ENCODE assay signal across 16 cellular contexts in genomic region chr1:43357251-43357650, GRCh38. TPM values are rescaled to one million over a fixed set of nuclear protein-coding genes. Genes with fewer than 3 reads are reported as not detected.
A peak's percentile ranks its signal among the peaks of the same experiment; 100 is the strongest.
DNase-seq lines count a peak whose midpoint lies in the region; ATAC-seq and TF ChIP-seq lines count a peak whose summit lies in the region.
"Had no signal": no experiment of that assay in that cellular context is flagged by ENCODE, and none has a peak within 500 bp of the region (broad histone marks: within the 10 kb centered on the region; RNA-seq: fewer than 3 reads in every experiment).

No MANE protein-coding gene starts in this region.

- no TSS peak for BruUV-seq in mammary epithelial cell (replicated peaks; lab: Mats Ljungman, UMichigan)

- H3K36me3 Mint-ChIP-seq in activated CD8-positive, alpha-beta memory T cell treated with anti-CD3 and anti-CD28 coated beads, Interleukin-2, amount 10 ng/mL, durations not matched to agents 7 days and 5 days = peaks cover 40% of the 10 kb centered on the region
- peaks cover 39% of the 10 kb centered on the region for H3K36me3 Mint-ChIP-seq in activated naive CD8-positive, alpha-beta T cell treated with anti-CD3 and anti-CD28 coated beads for 36 hours

- DNase-seq in activated CD8-positive, alpha-beta memory T cell treated with anti-CD3 and anti-CD28 coated beads, Interleukin-2, amount 10 ng/mL, durations not matched to agents 7 days and 5 days = no peak
- DNase-seq in activated CD8-positive, alpha-beta memory T cell treated with anti-CD3 and anti-CD28 coated beads, Interleukin-2, amount 50 U/mL, for 4 hours = no peak
- no peak for DNase-seq in activated naive CD8-positive, alpha-beta T cell treated with anti-CD3 and anti-CD28 coated beads for 36 hours
- DNase-seq in smooth muscle cell (lab: John Stamatoyannopoulos, UW; ENCODE audit: unreplicated experiment) (no peak), SW480 (ENCODE audit: low spot score) (no peak), mammary epithelial cell (no peak), heart right ventricle (no peak)
- DNase-seq: activated CD4-positive, CD25-positive, alpha-beta regulatory T cell treated with anti-CD3 and anti-CD28 coated beads, Interleukin-2, amount 50 U/mL, for 72 hours; CD8-positive, alpha-beta memory T cell; effector memory CD4-positive, alpha-beta T cell; lower lobe of right lung; NCI-H1092 treated with DMSO at 0.1 percent for 48 hours; stimulated activated CD4-positive, alpha-beta T cell treated with anti-CD3 and anti-CD28 coated beads, Interleukin-4, amount 100 ng/mL, for 1 hour; T-helper 9 cell had no signal

- H3F3A ChIP-seq in smooth muscle cell (ENCODE audit: low read depth) = no peaks in the 10 kb centered on the region

- no peak for ATAC-seq in activated CD8-positive, alpha-beta memory T cell treated with anti-CD3 and anti-CD28 coated beads, Interleukin-2, amount 10 ng/mL, durations not matched to agents 7 days and 5 days
- ATAC-seq in heart right ventricle = no peak

- peaks cover 23% of the 10 kb centered on the region for H3K79me2 ChIP-seq in KMS-11 (ENCODE audit: insufficient read depth, low read depth)
- peaks cover 3% of the 10 kb centered on the region for H3K79me2 ChIP-seq in smooth muscle cell (ENCODE audit: low read depth)
- H3K79me2 ChIP-seq in mammary epithelial cell (ENCODE audit: insufficient read depth, low read length) = peaks cover 39% of the 10 kb centered on the region

- H3K4me3 ChIP-seq in KMS-11 (IDR thresholded peaks at IDR 0.05; ENCODE audit: insufficient read depth, low read depth, low read length) (no peak overlapping the region), smooth muscle cell (no peak overlapping the region), mammary epithelial cell (replicated peaks in 1 of 3; ENCODE audit: insufficient read depth in 1 of 3, low read depth in 2 of 3, low read length in 3 of 3) (no peak overlapping the region), heart right ventricle (no peak overlapping the region)

- intact Hi-C loops in mammary epithelial cell (cut with micrococcal nuclease) (loop anchor here (5.0 kb wide), 1 partner anchor 70 kb away; the partner anchor contains the start of gene C1orf210), heart right ventricle (cut with DNase I) (loop anchor here in 3 of 10 donors (5.0 kb wide), 2 partner anchors 60 to 120 kb away; no protein-coding TSS in a partner anchor)

- H3K9ac ChIP-seq in KMS-11 = no peak overlapping the region
- no peak overlapping the region for H3K9ac ChIP-seq in smooth muscle cell (ENCODE audit: low read depth)
- no peak overlapping the region for H3K9ac ChIP-seq in mammary epithelial cell (ENCODE audit: insufficient read depth, low read length)

- peaks cover 23% of the 10 kb centered on the region for H3K4me1 ChIP-seq in KMS-11 (ENCODE audit: low read depth, poor library complexity, severe bottlenecking)
- H3K4me1 ChIP-seq in smooth muscle cell (ENCODE audit: low read depth) = peaks cover 4% of the 10 kb centered on the region
- H3K4me1 ChIP-seq in mammary epithelial cell (ENCODE audit: insufficient read depth, low read length) = peaks cover 27% of the 10 kb centered on the region
- H3K4me1 ChIP-seq in heart right ventricle = peaks cover 2 to 41% (median 13%) of the 10 kb centered on the region in 9 donors

- WGBS in smooth muscle cell (ENCODE audit: low lambda C conversion rate) = 58% methylated on average over 4 of the region's 4 CpGs
- WGBS in mammary epithelial cell (ENCODE audit: low coverage, missing lambda C conversion rate) = 96% methylated on average over 4 of the region's 4 CpGs
- 95 to 96% methylated on average over 4 of the region's 4 CpGs for WGBS in heart right ventricle, 2 donors

- TF ChIP-seq CTCF in KMS-11 (conservative IDR thresholded peaks at IDR 0.05; ENCODE audit: low read depth, low read length) (no peak), smooth muscle cell (IDR thresholded peaks at IDR 0.05; ENCODE audit: borderline replicate concordance, insufficient read depth, poor library complexity, severe bottlenecking) (no peak), mammary epithelial cell (conservative IDR thresholded peaks at IDR 0.05 in 1 of 2, IDR thresholded peaks at IDR 0.05 in 1 of 2; ENCODE audit: extremely low read depth in 1 of 2, insufficient read depth in 1 of 2, low read depth in 1 of 2, low read length in 2 of 2) (no peak), heart right ventricle (IDR thresholded peaks at IDR 0.05) (no peak)

- H3K4me2 ChIP-seq in KMS-11 (peak overlapping the region; percentile 43; the same call in 1 of the 2 replicates), smooth muscle cell (peak overlapping the region; percentile 86), mammary epithelial cell (ENCODE audit: insufficient read depth, low read depth, low read length) (no peak overlapping the region)

- in situ Hi-C loops in mammary epithelial cell (cut with MboI; ENCODE audit: low sequenced_read_pairs in 2 of 2) = loop anchor here in 1 of 2 donors (10.0 kb wide), 1 partner anchor 112 kb away; no protein-coding TSS in a partner anchor

- H4K20me1 ChIP-seq in KMS-11 (ENCODE audit: insufficient read depth) = no peaks in the 10 kb centered on the region
- H4K20me1 ChIP-seq in smooth muscle cell (ENCODE audit: low read depth) = no peaks in the 10 kb centered on the region
- H4K20me1 ChIP-seq in mammary epithelial cell (ENCODE audit: insufficient read depth, low read length) = no peaks in the 10 kb centered on the region

- no peaks in the 10 kb centered on the region for H3K27me3 Mint-ChIP-seq in activated CD8-positive, alpha-beta memory T cell treated with anti-CD3 and anti-CD28 coated beads, Interleukin-2, amount 10 ng/mL, durations not matched to agents 7 days and 5 days
- H3K27me3 Mint-ChIP-seq in activated naive CD8-positive, alpha-beta T cell treated with anti-CD3 and anti-CD28 coated beads for 36 hours = no peaks in the 10 kb centered on the region
- H3K27me3 Mint-ChIP-seq: CD8-positive, alpha-beta memory T cell had no signal

- no peaks in the 10 kb centered on the region for H3K9me3 Mint-ChIP-seq in activated CD8-positive, alpha-beta memory T cell treated with anti-CD3 and anti-CD28 coated beads, Interleukin-2, amount 10 ng/mL, durations not matched to agents 7 days and 5 days (ENCODE audit: low read depth)
- no peaks in the 10 kb centered on the region for H3K9me3 Mint-ChIP-seq in activated naive CD8-positive, alpha-beta T cell treated with anti-CD3 and anti-CD28 coated beads for 36 hours
- H3K9me3 Mint-ChIP-seq: CD8-positive, alpha-beta memory T cell had no signal

- H3K9me3 ChIP-seq in smooth muscle cell (replicated peaks; ENCODE audit: low read depth) (no peaks in the 10 kb centered on the region), mammary epithelial cell (replicated peaks; ENCODE audit: insufficient read depth, low read length) (no peaks in the 10 kb centered on the region), heart right ventricle (no peaks in the 10 kb centered on the region)
- H3K9me3 ChIP-seq: lower lobe of right lung had no signal

- H3K36me3 ChIP-seq in KMS-11 (ENCODE audit: insufficient read depth) = no peaks in the 10 kb centered on the region
- H3K36me3 ChIP-seq in smooth muscle cell (ENCODE audit: low read depth) = no peaks in the 10 kb centered on the region
- peaks cover 19% of the 10 kb centered on the region for H3K36me3 ChIP-seq in mammary epithelial cell (ENCODE audit: insufficient read depth, low read length)
- H3K36me3 ChIP-seq in heart right ventricle = peaks cover 0 to 25% (median 5%) of the 10 kb centered on the region in 9 donors

- H3K4me3 Mint-ChIP-seq in activated CD8-positive, alpha-beta memory T cell treated with anti-CD3 and anti-CD28 coated beads, Interleukin-2, amount 10 ng/mL, durations not matched to agents 7 days and 5 days = peak overlapping the region; percentile 94
- peak overlapping the region; percentile 90 for H3K4me3 Mint-ChIP-seq in activated naive CD8-positive, alpha-beta T cell treated with anti-CD3 and anti-CD28 coated beads for 36 hours

- H3K27ac ChIP-seq in KMS-11 = no peak overlapping the region
- no peak overlapping the region for H3K27ac ChIP-seq in smooth muscle cell (ENCODE audit: low read depth)
- no peak overlapping the region for H3K27ac ChIP-seq in mammary epithelial cell (ENCODE audit: insufficient read depth, low read depth, low read length)
- peak overlapping the region in 1 of 10 donors; percentile 92 for H3K27ac ChIP-seq in heart right ventricle

- H3K4me1 Mint-ChIP-seq in activated CD8-positive, alpha-beta memory T cell treated with anti-CD3 and anti-CD28 coated beads, Interleukin-2, amount 10 ng/mL, durations not matched to agents 7 days and 5 days = peaks cover 40% of the 10 kb centered on the region
- H3K4me1 Mint-ChIP-seq in activated naive CD8-positive, alpha-beta T cell treated with anti-CD3 and anti-CD28 coated beads for 36 hours = peaks cover 26% of the 10 kb centered on the region

- dilution Hi-C loops in mammary epithelial cell (cut with HindIII; ENCODE audit: low sequenced_read_pairs) = no loop called here

- no peak overlapping the region for H2AFZ ChIP-seq in KMS-11 (ENCODE audit: low read depth)
- H2AFZ ChIP-seq in smooth muscle cell (ENCODE audit: low read depth) = no peak overlapping the region
- no peak overlapping the region for H2AFZ ChIP-seq in mammary epithelial cell (ENCODE audit: low read depth, low read length)

- H3K27ac Mint-ChIP-seq in activated CD8-positive, alpha-beta memory T cell treated with anti-CD3 and anti-CD28 coated beads, Interleukin-2, amount 10 ng/mL, durations not matched to agents 7 days and 5 days = no peak overlapping the region
- no peak overlapping the region for H3K27ac Mint-ChIP-seq in activated naive CD8-positive, alpha-beta T cell treated with anti-CD3 and anti-CD28 coated beads for 36 hours

- H3K27me3 ChIP-seq in KMS-11 (ENCODE audit: insufficient read depth, low read depth) (no peaks in the 10 kb centered on the region), smooth muscle cell (ENCODE audit: low read depth) (no peaks in the 10 kb centered on the region), mammary epithelial cell (ENCODE audit: insufficient read depth, low read length) (no peaks in the 10 kb centered on the region), heart right ventricle (no peaks in the 10 kb centered on the region)

- CTCF ChIA-PET in activated CD8-positive, alpha-beta memory T cell treated with anti-CD3 and anti-CD28 coated beads, Interleukin-2, amount 10 ng/mL, durations not matched to agents 7 days and 5 days (lab: Charles Lee) = interaction anchor here (1.0 to 2.7 kb wide), 5 partner anchors 11 to 130 kb away, joined by 3 to 12 read pairs (median 4); partner anchors contain the start of gene ELOVL1
- CTCF ChIA-PET in mammary epithelial cell (lab: Charles Lee; ENCODE audit: low non-redundant PET) = no interaction called here

RNA-seq across cellular contexts. Expression of gene CDC20, which starts 1.5 kb away (rescaled TPM):
- 100 to 1,000 TPM; 188 to 194 TPM for total RNA-seq in activated CD8-positive, alpha-beta memory T cell treated with anti-CD3 and anti-CD28 coated beads, Interleukin-2, amount 10 ng/mL, durations not matched to agents 7 days and 5 days
- total RNA-seq in activated naive CD8-positive, alpha-beta T cell treated with anti-CD3 and anti-CD28 coated beads for 36 hours = 100 to 1,000 TPM; 182 to 184 TPM
- 7.8 and 17.4 TPM in 2 replicates for total RNA-seq in smooth muscle cell
- 17.2 and 18.7 TPM in 2 replicates for polyA plus RNA-seq in smooth muscle cell
- total RNA-seq in mammary epithelial cell = 100 to 1,000 TPM in 1 of 2 donors, 1 to 10 TPM in 1; 1.7 to 121 TPM
- 215 TPM for polyA plus RNA-seq in mammary epithelial cell
- polyA minus RNA-seq in mammary epithelial cell = 326 TPM
- 1 to 10 TPM in 6 of 10 donors, under 1 TPM in 4; 0.15 to 9.6 (median 1.5) TPM for total RNA-seq in heart right ventricle
- polyA plus RNA-seq in heart right ventricle = 1 to 10 TPM in 1 of 2 donors, under 1 TPM in 1; 0.49 to 1.2 TPM

RNA-seq across cellular contexts. Expression of gene ELOVL1, which starts 10.6 kb away (rescaled TPM):
- total RNA-seq in activated CD8-positive, alpha-beta memory T cell treated with anti-CD3 and anti-CD28 coated beads, Interleukin-2, amount 10 ng/mL, durations not matched to agents 7 days and 5 days = 10 to 100 TPM; 64.4 to 74.2 TPM
- 10 to 100 TPM; 66.9 to 67.4 TPM for total RNA-seq in activated naive CD8-positive, alpha-beta T cell treated with anti-CD3 and anti-CD28 coated beads for 36 hours
- total RNA-seq in smooth muscle cell = 57.0 and 109 TPM in 2 replicates
- polyA plus RNA-seq in smooth muscle cell = 101 and 104 TPM in 2 replicates
- total RNA-seq in mammary epithelial cell = 100 to 1,000 TPM in 1 of 2 donors, 10 to 100 TPM in 1; 34.7 to 137 TPM
- polyA plus RNA-seq in mammary epithelial cell = 264 TPM
- polyA minus RNA-seq in mammary epithelial cell = 136 TPM
- total RNA-seq in heart right ventricle = 10 to 100 TPM; 18.4 to 49.3 (median 28.3) TPM
- polyA plus RNA-seq in heart right ventricle = 10 to 100 TPM; 24.3 to 82.0 TPM

RNA-seq across cellular contexts. Expression of gene MPL, which starts 19.6 kb away (rescaled TPM):
- total RNA-seq in activated CD8-positive, alpha-beta memory T cell treated with anti-CD3 and anti-CD28 coated beads, Interleukin-2, amount 10 ng/mL, durations not matched to agents 7 days and 5 days = not detected
- not detected for total RNA-seq in activated naive CD8-positive, alpha-beta T cell treated with anti-CD3 and anti-CD28 coated beads for 36 hours
- total RNA-seq in smooth muscle cell (not detected in 2 replicates), mammary epithelial cell (under 1 TPM; 0.17 to 0.49 TPM), heart right ventricle (1 to 10 TPM in 1 of 10 donors, under 1 TPM in 9; 0.21 to 1.2 (median 0.42) TPM)
- polyA plus RNA-seq in smooth muscle cell (not detected in 2 replicates), mammary epithelial cell (0.07 TPM), heart right ventricle (under 1 TPM; 0.03 to 0.22 TPM)
- not detected for polyA minus RNA-seq in mammary epithelial cell
- total RNA-seq: CD8-positive, alpha-beta memory T cell; OCI-LY7 had no signal
- polyA plus RNA-seq: CD8-positive, alpha-beta memory T cell had no signal

RNA-seq across cellular contexts. Expression of gene MED8, which starts 32.3 kb away (rescaled TPM):
- 10 to 100 TPM; 38.7 to 43.6 TPM for total RNA-seq in activated CD8-positive, alpha-beta memory T cell treated with anti-CD3 and anti-CD28 coated beads, Interleukin-2, amount 10 ng/mL, durations not matched to agents 7 days and 5 days
- 10 to 100 TPM; 34.1 to 35.7 TPM for total RNA-seq in activated naive CD8-positive, alpha-beta T cell treated with anti-CD3 and anti-CD28 coated beads for 36 hours
- 61.4 and 75.2 TPM in 2 replicates for total RNA-seq in smooth muscle cell
- 76.3 and 77.4 TPM in 2 replicates for polyA plus RNA-seq in smooth muscle cell
- 10 to 100 TPM; 34.7 to 44.3 TPM for total RNA-seq in mammary epithelial cell
- 20.4 TPM for polyA plus RNA-seq in mammary epithelial cell
- 23.8 TPM for polyA minus RNA-seq in mammary epithelial cell
- total RNA-seq in heart right ventricle = 10 to 100 TPM; 10.5 to 22.5 (median 13.9) TPM
- 10 to 100 TPM; 11.8 to 32.4 TPM for polyA plus RNA-seq in heart right ventricle

RNA-seq across cellular contexts. Expression of gene SZT2, which starts 32.4 kb away (rescaled TPM):
- 10 to 100 TPM; 52.2 to 60.2 TPM for total RNA-seq in activated CD8-positive, alpha-beta memory T cell treated with anti-CD3 and anti-CD28 coated beads, Interleukin-2, amount 10 ng/mL, durations not matched to agents 7 days and 5 days
- 10 to 100 TPM; 22.4 to 27.6 TPM for total RNA-seq in activated naive CD8-positive, alpha-beta T cell treated with anti-CD3 and anti-CD28 coated beads for 36 hours
- total RNA-seq in smooth muscle cell (12.3 and 20.8 TPM in 2 replicates), mammary epithelial cell (10 to 100 TPM; 31.2 to 50.1 TPM), heart right ventricle (10 to 100 TPM; 20.5 to 38.3 (median 26.0) TPM)
- polyA plus RNA-seq in smooth muscle cell (9.0 and 13.6 TPM in 2 replicates), mammary epithelial cell (7.6 TPM), heart right ventricle (10 to 100 TPM in 1 of 2 donors, 1 to 10 TPM in 1; 8.6 to 44.0 TPM)
- 94.0 TPM for polyA minus RNA-seq in mammary epithelial cell
